ENCODE assay signal across 1 cellular context in the genomic region with DNA sequence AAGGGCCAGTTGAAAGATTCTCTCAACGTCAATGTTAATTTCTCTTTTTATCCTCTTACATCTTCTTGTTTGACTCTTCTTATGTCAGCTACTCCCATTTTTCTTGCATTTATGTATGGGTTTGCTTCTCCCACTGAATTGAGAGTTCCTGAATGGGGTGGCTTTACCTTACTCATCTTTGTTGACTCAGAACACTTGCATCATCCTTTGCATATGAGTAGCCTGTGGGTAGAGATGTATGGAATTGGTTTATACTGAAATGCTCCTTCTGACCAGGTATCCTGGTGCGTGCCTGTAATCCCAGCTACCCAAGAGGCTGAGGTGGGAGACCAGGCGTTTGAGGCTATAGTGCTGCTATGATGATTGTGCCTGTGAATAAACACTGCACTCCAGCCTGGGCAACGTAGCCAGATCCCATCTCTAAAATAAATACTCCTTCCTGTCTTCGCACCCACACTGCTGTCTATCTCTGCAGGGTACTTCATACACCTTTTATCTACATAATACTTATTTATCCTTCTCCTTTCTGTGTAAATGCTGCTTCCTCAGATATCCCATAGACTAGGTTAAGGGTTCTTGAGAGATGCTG.
TF ChIP-seq lines count a peak whose summit lies in the region.

No MANE protein-coding gene starts in this region.

TF ChIP-seq in GM23338, 12 proteins besides CTCF, POLR2A, EP300 and RAD21:
- no peak for TF ChIP-seq ZNF331 (CRISPR knock-in tag; IDR thresholded peaks at IDR 0.05; ENCODE audit: low read depth)
- TF ChIP-seq ZNF114 (CRISPR knock-in tag; IDR thresholded peaks at IDR 0.05) = no peak
- no peak for TF ChIP-seq STAT1 (IDR thresholded peaks at IDR 0.05; ENCODE audit: unreplicated experiment)
- no peak for TF ChIP-seq CREB1 (CRISPR knock-in tag; IDR thresholded peaks at IDR 0.05; ENCODE audit: low read depth)
- no peak for TF ChIP-seq NANOG (IDR thresholded peaks at IDR 0.05; ENCODE audit: borderline replicate concordance)
